Comparison of ENCODE assay signal across 18 cellular contexts in the genomic region with DNA sequence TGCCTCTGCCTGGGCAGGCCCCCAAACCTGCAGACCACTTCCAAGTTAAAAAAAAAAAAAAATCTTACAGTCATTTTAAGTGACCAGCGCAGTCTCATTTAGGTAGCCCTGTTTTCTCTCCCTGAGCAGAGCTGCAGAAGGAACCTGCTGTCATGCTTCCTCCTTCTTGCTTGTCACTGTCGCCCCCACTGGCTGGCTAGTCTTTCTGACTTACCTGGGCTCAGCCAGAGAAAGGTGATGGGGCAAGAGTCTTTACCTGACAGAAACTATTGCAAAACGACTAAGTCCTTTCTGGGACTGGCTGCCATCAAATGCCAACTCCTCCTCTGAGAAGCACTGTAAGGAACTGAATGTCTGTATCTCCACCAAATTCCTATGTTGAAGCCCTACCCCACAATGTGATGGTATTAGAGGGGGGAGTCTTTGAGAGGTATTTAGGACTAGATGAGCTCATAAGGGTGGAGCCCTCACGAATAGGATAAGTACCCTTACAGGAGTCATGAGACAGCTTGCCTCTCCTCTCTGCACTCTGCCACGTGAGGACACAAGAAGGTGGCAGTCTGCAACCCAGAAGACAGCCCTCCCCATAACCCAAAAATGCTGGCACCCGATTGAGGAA. TPM values are rescaled to one million over a fixed set of nuclear protein-coding genes. Genes with fewer than 3 reads are reported as not detected.
"Had no signal": no experiment of that assay in that cellular context is flagged by ENCODE, and none has a peak within 500 bp of the region (broad histone marks: within the 10 kb centered on the region; RNA-seq: fewer than 3 reads in every experiment).

No MANE protein-coding gene starts in this region.

- H3K9me3 Mint-ChIP-seq: activated naive CD4-positive, alpha-beta T cell treated with anti-CD3 and anti-CD28 coated beads, Interleukin-2, amount 50 U/mL, for 72 hours; dendritic cell treated with granulocyte-macrophage colony-stimulating factor and Interleukin-4, amounts not matched to agents 40 ng/mL and 50 ng/mL, for 4 days; neural crest cell had no signal

- H3K27me3 ChIP-seq: adrenal gland had no signal

- H3K4me1 ChIP-seq: adrenal gland had no signal

- H3K36me3 ChIP-seq: adrenal gland, cardiac muscle cell had no signal

- H3K4me3 Mint-ChIP-seq: dendritic cell treated with granulocyte-macrophage colony-stimulating factor and Interleukin-4, amounts not matched to agents 40 ng/mL and 50 ng/mL, for 4 days had no signal

- DNase-seq: activated CD4-positive, alpha-beta T cell treated with anti-CD3 and anti-CD28 coated beads, Interleukin-2, amount 50 U/mL, for 4 hours; activated CD4-positive, CD25-positive, alpha-beta regulatory T cell treated with anti-CD3 and anti-CD28 coated beads, Interleukin-2, amount 50 U/mL, for 72 hours; activated gamma-delta T cell treated with Interleukin-2 at 50 U/mL for 16 hours; adrenal gland; effector CD8-positive, alpha-beta T cell; foreskin fibroblast; left colon; stimulated activated CD4-positive, alpha-beta T cell treated with anti-CD3 and anti-CD28 coated beads, Interleukin-12 subunit alpha, Interleukin-12 subunit beta, amount 100 ng/mL, for 4 hours; stimulated activated CD4-positive, alpha-beta T cell treated with anti-CD3 and anti-CD28 coated beads, Interleukin-1b, Interleukin-23, amount 100 ng/mL, for 48 hours; stimulated activated CD8-positive, alpha-beta memory T cell treated with anti-CD3 and anti-CD28 coated beads, Interleukin-4, amount 100 ng/mL, for 48 hours; stimulated activated naive CD4-positive, alpha-beta T cell; T1000 had no signal

- ATAC-seq: activated naive CD4-positive, alpha-beta T cell treated with anti-CD3 and anti-CD28 coated beads, Interleukin-2, amount 50 U/mL, for 72 hours; left colon had no signal

- H3K27ac ChIP-seq: adrenal gland, cardiac muscle cell had no signal

- H3K4me3 ChIP-seq: adrenal gland, cardiac muscle cell had no signal

- H3K27ac Mint-ChIP-seq: activated naive CD4-positive, alpha-beta T cell treated with anti-CD3 and anti-CD28 coated beads, Interleukin-2, amount 50 U/mL, for 72 hours; dendritic cell treated with granulocyte-macrophage colony-stimulating factor and Interleukin-4, amounts not matched to agents 40 ng/mL and 50 ng/mL, for 4 days had no signal

- H3K9me3 ChIP-seq: adrenal gland had no signal

RNA-seq across cellular contexts. Expression of gene SHC3, which starts 58.4 kb away (rescaled TPM):
- total RNA-seq: activated CD8-positive, alpha-beta memory T cell treated with anti-CD3 and anti-CD28 coated beads for 36 hours; T-helper 1 cell treated with Interleukin-12 subunit alpha and Interleukin-12 subunit beta and Interleukin-4 antibody, amounts not matched to agents 30 ng/mL and 1 ng/mL, for 36 hours had no signal
